28 cellular contexts compared by ENCODE assay signal in the genomic region with DNA sequence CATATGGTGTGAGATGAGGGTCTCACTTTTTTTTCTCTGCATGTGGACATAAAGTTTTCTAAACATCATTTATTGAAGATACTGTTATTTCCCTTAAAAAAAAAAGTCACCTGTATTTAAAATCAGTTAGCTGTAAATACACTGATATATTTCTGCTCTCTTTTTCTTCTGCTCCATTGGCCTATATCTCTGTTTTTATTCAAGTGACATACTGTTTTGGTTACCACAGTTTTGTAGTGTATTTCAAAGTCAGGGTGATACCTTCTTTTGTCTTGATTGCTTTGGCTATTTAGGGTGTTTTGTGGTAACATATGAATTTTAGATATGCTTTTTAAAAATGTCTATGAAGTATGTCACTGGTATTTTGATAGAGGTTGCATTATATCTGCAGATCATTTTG.
"Had no signal": no experiment of that assay in that cellular context is flagged by ENCODE, and none has a peak within 500 bp of the region (broad histone marks: within the 10 kb centered on the region; RNA-seq: fewer than 3 reads in every experiment).

No MANE protein-coding gene starts in this region.

- ATAC-seq: psoas muscle; right cardiac atrium; right lobe of liver; stimulated activated effector memory CD8-positive, alpha-beta T cell treated with anti-CD3 and anti-CD28 coated beads, Interleukin-12 subunit alpha, Interleukin-12 subunit beta, amount 100 ng/mL, for 72 hours; stimulated activated naive B cell treated with anti-CD40 and anti-IgM and Interleukin-4, amounts not matched to agents 10 μg/mL and 1 μg/mL and 100 μg/mL, for 72 hours had no signal

- H3K4me3 Mint-ChIP-seq: nephron; neural progenitor cell; stimulated activated effector memory CD8-positive, alpha-beta T cell treated with anti-CD3 and anti-CD28 coated beads, Interleukin-12 subunit alpha, Interleukin-12 subunit beta, amount 100 ng/mL, for 72 hours; stimulated activated naive B cell treated with anti-CD40 and anti-IgM and Interleukin-4, amounts not matched to agents 10 μg/mL and 1 μg/mL and 100 μg/mL, for 72 hours; stimulated activated naive CD8-positive, alpha-beta T cell treated with anti-CD3 and anti-CD28 coated beads, Interleukin-15, Interleukin-2, amounts not matched to agents 100 ng/mL and 50 ng/mL, for 24 hours had no signal

- H3K36me3 Mint-ChIP-seq: stimulated activated effector memory CD8-positive, alpha-beta T cell treated with anti-CD3 and anti-CD28 coated beads, Interleukin-12 subunit alpha, Interleukin-12 subunit beta, amount 100 ng/mL, for 72 hours had no signal

- H3K9me3 ChIP-seq: ovary, right lobe of liver, thoracic aorta, thyroid gland, vagina had no signal

- H3K36me3 ChIP-seq: ovary, right lobe of liver, sigmoid colon, thoracic aorta, thyroid gland, upper lobe of left lung, vagina had no signal

- H3K79me2 ChIP-seq: parathyroid adenoma had no signal

- H3K9ac ChIP-seq: neural progenitor cell, parathyroid adenoma had no signal

- H3K27me3 Mint-ChIP-seq: progenitor cell of endocrine pancreas; stimulated activated naive B cell treated with anti-CD40 and anti-IgM and Interleukin-4, amounts not matched to agents 10 μg/mL and 1 μg/mL and 100 μg/mL, for 72 hours; stimulated activated naive CD8-positive, alpha-beta T cell treated with anti-CD3 and anti-CD28 coated beads, Interleukin-15, Interleukin-2, amounts not matched to agents 100 ng/mL and 50 ng/mL, for 24 hours had no signal

- H3K27ac Mint-ChIP-seq: neural progenitor cell; stimulated activated effector memory CD8-positive, alpha-beta T cell treated with anti-CD3 and anti-CD28 coated beads, Interleukin-12 subunit alpha, Interleukin-12 subunit beta, amount 100 ng/mL, for 72 hours; stimulated activated naive CD8-positive, alpha-beta T cell treated with anti-CD3 and anti-CD28 coated beads, Interleukin-15, Interleukin-2, amounts not matched to agents 100 ng/mL and 50 ng/mL, for 24 hours had no signal

- DNase-seq: occipital lobe; ovary; posterior cingulate gyrus; psoas muscle; right cardiac atrium; right lobe of liver; sigmoid colon; small intestine; stimulated activated CD4-positive, alpha-beta T cell treated with anti-CD3 and anti-CD28 coated beads, Interleukin-15, amount 100 ng/mL, for 24 hours; stimulated activated CD4-positive, alpha-beta T cell treated with anti-CD3 and anti-CD28 coated beads, Interleukin-2, amount 100 ng/mL, for 24 hours; stimulated activated CD4-positive, alpha-beta T cell treated with anti-CD3 and anti-CD28 coated beads, Interleukin-2, amount 100 ng/mL, for 48 hours; stimulated activated CD4-positive, alpha-beta T cell treated with anti-CD3 and anti-CD28 coated beads, Interleukin-4, amount 100 ng/mL, for 24 hours; stimulated activated naive B cell treated with anti-CD40 and anti-IgM and Interleukin-4, amounts not matched to agents 10 μg/mL and 1 μg/mL and 100 μg/mL, for 72 hours; stimulated activated naive CD4-positive, alpha-beta T cell treated with Interleukin-2 at 50 U/mL for 16 hours; stomach; thyroid gland; trophoblast cell; upper lobe of left lung had no signal

- H3K4me1 ChIP-seq: psoas muscle, right lobe of liver, sigmoid colon, stomach, tibial nerve, vagina had no signal

- H3K4me1 Mint-ChIP-seq: nephron; stimulated activated effector memory CD8-positive, alpha-beta T cell treated with anti-CD3 and anti-CD28 coated beads, Interleukin-12 subunit alpha, Interleukin-12 subunit beta, amount 100 ng/mL, for 72 hours; stimulated activated naive B cell treated with anti-CD40 and anti-IgM and Interleukin-4, amounts not matched to agents 10 μg/mL and 1 μg/mL and 100 μg/mL, for 72 hours had no signal

- H3K27ac ChIP-seq: neural progenitor cell, parathyroid adenoma, psoas muscle, right lobe of liver, sigmoid colon, stomach, thoracic aorta, thyroid gland, tibial nerve, upper lobe of left lung, vagina had no signal

- H3K27me3 ChIP-seq: neural progenitor cell, ovary, right lobe of liver, sigmoid colon, stomach, thyroid gland, tibial nerve, upper lobe of left lung, vagina had no signal

- H3K4me3 ChIP-seq: neural progenitor cell, ovary, psoas muscle, right lobe of liver, sigmoid colon, stomach, thoracic aorta, thyroid gland, tibial nerve, upper lobe of left lung, vagina had no signal

- H2AFZ ChIP-seq: neural progenitor cell, parathyroid adenoma had no signal

- FAIRE-seq: urothelium cell line had no signal

- H3K4me2 ChIP-seq: neural progenitor cell had no signal
